ENCODE assay signal across 1 cellular context in the genomic region with DNA sequence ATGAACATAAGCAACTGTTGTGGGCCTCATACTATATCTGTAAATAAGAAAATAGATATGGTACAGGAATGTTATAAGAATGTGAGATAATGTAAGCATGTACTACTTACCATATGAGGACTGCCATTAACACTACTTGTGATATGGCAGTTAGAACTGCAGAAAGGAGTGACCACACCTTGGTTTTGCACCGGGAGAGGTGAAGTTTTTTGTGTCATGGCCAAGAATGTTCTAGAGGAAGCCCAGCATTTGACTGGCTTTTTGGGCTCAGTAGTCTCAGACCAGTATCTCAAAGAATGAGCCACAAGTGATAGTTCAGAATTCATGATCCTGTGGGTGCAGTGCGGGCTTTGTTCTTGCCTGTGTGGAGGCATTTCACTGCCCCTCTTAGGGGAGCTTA.
TF ChIP-seq lines count a peak whose summit lies in the region.

No MANE protein-coding gene starts in this region.

TF ChIP-seq in H1, 55 proteins besides CTCF, POLR2A, EP300 and RAD21 (continued from another document):
- no peak for TF ChIP-seq RFX5 (IDR thresholded peaks at IDR 0.05; ENCODE audit: borderline replicate concordance, low read depth, low read length)
- no peak for TF ChIP-seq TAF1 (IDR thresholded peaks at IDR 0.05; ENCODE audit: low read depth, low read length)
- no peak for TF ChIP-seq JUN (IDR thresholded peaks at IDR 0.05; ENCODE audit: low read depth, low read length)
- TF ChIP-seq EGR1 (IDR thresholded peaks at IDR 0.05; ENCODE audit: borderline replicate concordance, low read depth, low read length), result no peak
- TF ChIP-seq MAX (IDR thresholded peaks at IDR 0.05), result no peak
- no peak for TF ChIP-seq TBP (IDR thresholded peaks at IDR 0.05; ENCODE audit: low read depth, low read length)
